1 cellular context compared by ENCODE assay signal in genomic region chr16:988465-989353, GRCh38.
TF ChIP-seq lines count a peak whose summit lies in the region.

No MANE protein-coding gene starts in this region.

TF ChIP-seq in H1, 55 proteins besides CTCF, POLR2A, EP300 and RAD21 (continued from another document):
- TF ChIP-seq BRCA1 (IDR thresholded peaks at IDR 0.05; ENCODE audit: low read depth, low read length) (no peak), CHD7 (IDR thresholded peaks at IDR 0.05; ENCODE audit: insufficient replicate concordance, low read length) (no peak), BCL11A (IDR thresholded peaks at IDR 0.05; ENCODE audit: low read depth in 2 of 2, low read length in 2 of 2) (no peak), CREB1 (IDR thresholded peaks at IDR 0.05) (no peak), USF2 (IDR thresholded peaks at IDR 0.05; ENCODE audit: low read length) (no peak)
